In the genomic region with DNA sequence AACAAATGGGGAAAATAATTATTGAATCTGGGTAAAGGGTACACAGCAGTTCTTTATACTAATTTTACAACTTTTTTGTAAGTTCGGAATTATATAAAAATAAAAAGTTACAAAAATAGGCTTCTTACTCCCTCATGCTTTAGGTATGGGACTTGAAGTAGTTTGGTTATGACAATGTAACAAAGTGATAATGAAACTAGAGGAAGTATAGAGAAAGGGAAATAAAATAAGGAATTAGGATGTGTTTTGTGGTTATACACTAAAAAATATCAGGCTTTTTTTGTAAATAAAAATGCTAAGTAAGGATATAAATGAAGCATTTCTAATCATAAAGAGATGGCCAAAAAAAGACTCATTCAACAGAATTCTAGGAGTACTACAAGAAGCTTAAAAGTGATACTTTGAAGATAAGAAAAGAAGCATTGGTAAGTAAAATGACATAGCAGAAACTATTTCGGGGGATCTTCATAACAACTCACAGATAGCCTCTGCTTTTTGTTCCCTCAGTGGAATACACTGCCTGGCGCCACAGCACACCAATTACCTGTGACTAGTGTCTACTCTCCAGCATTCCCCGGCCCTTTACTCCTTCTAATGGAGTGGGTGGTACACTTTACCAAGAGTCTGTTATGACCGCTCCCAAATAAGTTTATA, we compare ENCODE assay signal across 18 cellular contexts.
DNase-seq lines count a peak whose midpoint lies in the region; ATAC-seq, FAIRE-seq and TF ChIP-seq lines count a peak whose summit lies in the region.
"Had no signal": no experiment of that assay in that cellular context is flagged by ENCODE, and none has a peak within 500 bp of the region (broad histone marks: within the 10 kb centered on the region; RNA-seq: fewer than 3 reads in every experiment).

No MANE protein-coding gene starts in this region.

- H3K4me1 Mint-ChIP-seq in naive thymus-derived CD4-positive, alpha-beta T cell = peaks cover 0 to 2% (median 0%) of the 10 kb centered on the region in 7 donors

- no peak overlapping the region for H2AFZ ChIP-seq in SK-N-SH (ENCODE audit: low read depth)
- H2AFZ ChIP-seq: GM23248 had no signal

- H3K9me3 Mint-ChIP-seq in naive thymus-derived CD4-positive, alpha-beta T cell = no peaks in the 10 kb centered on the region
- H3K9me3 Mint-ChIP-seq: CD4-positive, alpha-beta T cell had no signal

- H3K4me3 Mint-ChIP-seq in naive thymus-derived CD4-positive, alpha-beta T cell = no peak overlapping the region
- H3K4me3 Mint-ChIP-seq: CD4-positive, alpha-beta T cell had no signal

- no peaks in the 10 kb centered on the region for H3F3A ChIP-seq in SK-N-SH (replicated peaks; ENCODE audit: insufficient read depth)

- no peak for TF ChIP-seq POLR2A in heart left ventricle (IDR thresholded peaks at IDR 0.05)

- POLR2A ChIA-PET in SK-N-SH (lab: Yijun Ruan, JAX) = no interaction called here
- POLR2A ChIA-PET in naive thymus-derived CD4-positive, alpha-beta T cell (lab: Charles Lee) = no interaction called here

- H3K9me2 ChIP-seq in SK-N-SH = no peaks in the 10 kb centered on the region

- H3K36me3 ChIP-seq in SK-N-SH (replicated peaks in 1 of 2; ENCODE audit: control insufficient read depth in 1 of 2, insufficient read depth in 2 of 2, low read length in 1 of 2) (no peaks in the 10 kb centered on the region), heart left ventricle (no peaks in the 10 kb centered on the region)
- H3K36me3 ChIP-seq in naive thymus-derived CD4-positive, alpha-beta T cell (ENCODE audit: control insufficient read depth in 2 of 3, insufficient read depth in 3 of 3, low read length in 3 of 3) = no peaks in the 10 kb centered on the region

- WGBS in SK-N-SH (ENCODE audit: low lambda C conversion rate) = 83% methylated on average over 5 of the region's 5 CpGs
- 88 to 94% (median 92%) methylated on average over 5 of the region's 5 CpGs for WGBS in heart left ventricle, 4 donors

- H4K20me1 ChIP-seq in SK-N-SH (ENCODE audit: insufficient read depth) = no peaks in the 10 kb centered on the region

- peaks cover 0 to 25% (median 4%) of the 10 kb centered on the region in 5 donors for H3K27me3 Mint-ChIP-seq in naive thymus-derived CD4-positive, alpha-beta T cell
- H3K27me3 Mint-ChIP-seq: CD4-positive, alpha-beta T cell had no signal

- H3K27ac ChIP-seq in SK-N-SH (ENCODE audit: low read depth in 2 of 2, low read length in 1 of 2) (no peak overlapping the region), heart left ventricle (no peak overlapping the region)
- no peak overlapping the region for H3K27ac ChIP-seq in naive thymus-derived CD4-positive, alpha-beta T cell (ENCODE audit: low read depth, low read length)
- H3K27ac ChIP-seq: A549, GM23248 had no signal

- no peak for TF ChIP-seq EP300 in SK-N-SH (IDR thresholded peaks at IDR 0.05; ENCODE audit: borderline replicate concordance in 1 of 2, low read depth in 1 of 2, low read length in 1 of 2)

- H3K27me3 ChIP-seq in SK-N-SH (ENCODE audit: insufficient read depth) (no peaks in the 10 kb centered on the region), heart left ventricle (no peaks in the 10 kb centered on the region)
- H3K27me3 ChIP-seq in naive thymus-derived CD4-positive, alpha-beta T cell (ENCODE audit: control insufficient read depth in 2 of 2, insufficient read depth in 2 of 2, low read length in 2 of 2) = no peaks in the 10 kb centered on the region

- H3K36me3 Mint-ChIP-seq in naive thymus-derived CD4-positive, alpha-beta T cell = no peaks in the 10 kb centered on the region

- H3K27ac Mint-ChIP-seq in naive thymus-derived CD4-positive, alpha-beta T cell = no peak overlapping the region
- H3K27ac Mint-ChIP-seq: CD4-positive, alpha-beta T cell had no signal

- H3K4me2 ChIP-seq in SK-N-SH = no peak overlapping the region
- H3K4me2 ChIP-seq: A549 had no signal

- no peak overlapping the region for H3K9ac ChIP-seq in SK-N-SH
- H3K9ac ChIP-seq: GM23248 had no signal

- TF ChIP-seq CTCF in SK-N-SH (IDR thresholded peaks at IDR 0.05) = no peak
- TF ChIP-seq CTCF in heart left ventricle (IDR thresholded peaks at IDR 0.05) = no peak

- CTCF ChIA-PET in SK-N-SH (lab: Yijun Ruan, JAX) = interaction anchor here (0.6 to 1.3 kb wide), 2 partner anchors 9 kb away, joined by 3 to 4 read pairs; no protein-coding TSS in a partner anchor
- CTCF ChIA-PET in naive thymus-derived CD4-positive, alpha-beta T cell (lab: Charles Lee) = no interaction called here

- H3K4me3 ChIP-seq in SK-N-SH (ENCODE audit: low read depth in 2 of 2, low read length in 1 of 2) (no peak overlapping the region), heart left ventricle (no peak overlapping the region)
- no peak overlapping the region for H3K4me3 ChIP-seq in naive thymus-derived CD4-positive, alpha-beta T cell (ENCODE audit: low read length)
- H3K4me3 ChIP-seq: A549, GM23248 had no signal

- ATAC-seq in SK-N-SH treated with all-trans-retinoic acid at 6 μM for 48 hours = no peak
- no peak for ATAC-seq in naive thymus-derived CD4-positive, alpha-beta T cell
- no peak for ATAC-seq in heart left ventricle
- ATAC-seq: A549, HCT116 had no signal

- intact Hi-C loops in naive thymus-derived CD4-positive, alpha-beta T cell (cut with micrococcal nuclease) = no loop called here
- intact Hi-C loops in heart left ventricle (cut with DNase I) = loop anchor here in 2 of 10 donors (10.0 kb wide), 2 partner anchors 167 to 187 kb away; no protein-coding TSS in a partner anchor

- TF ChIP-seq RAD21 in SK-N-SH (IDR thresholded peaks at IDR 0.05; ENCODE audit: low read length) = no peak

- no peaks in the 10 kb centered on the region for H3K79me2 ChIP-seq in SK-N-SH (ENCODE audit: insufficient read depth)

- FAIRE-seq in frontal cortex (lab: Jason Lieb, UNC) = peak; percentile 40
- FAIRE-seq: A549 had no signal

- DNase-seq in SK-N-SH = no peak
- peak; percentile 64 for DNase-seq in OCI-M1 (lab: John Stamatoyannopoulos, UW)
- no peak for DNase-seq in frontal cortex (ENCODE audit: low spot score in 2 of 2)
- DNase-seq in NCI-H2171 treated with DMSO at 0.1 percent for 48 hours (lab: John Stamatoyannopoulos, UW) = no peak
- no peak for DNase-seq in naive thymus-derived CD4-positive, alpha-beta T cell
- no peak for DNase-seq in heart left ventricle
- DNase-seq in NCI-H2029 treated with DMSO at 0.1 percent for 48 hours (lab: John Stamatoyannopoulos, UW) = no peak
- DNase-seq: Calu3; CD4-positive, alpha-beta T cell; GM23248; IMR-90; NCI-H1048; NCI-H2171; NCI-H524; SHP77 had no signal

- H3K9me3 ChIP-seq in SK-N-SH (no peaks in the 10 kb centered on the region), heart left ventricle (peaks cover 0 to 8% (median 0%) of the 10 kb centered on the region in 12 donors)
- no peaks in the 10 kb centered on the region for H3K9me3 ChIP-seq in naive thymus-derived CD4-positive, alpha-beta T cell (ENCODE audit: control insufficient read depth in 2 of 3, low read length in 3 of 3)
- H3K9me3 ChIP-seq: A549 had no signal

- peaks cover 26 to 30% of the 10 kb centered on the region in 2 experiments; a peak in 3 of 4 replicates for H3K4me1 ChIP-seq in SK-N-SH (ENCODE audit: control insufficient read depth in 1 of 2, insufficient read depth in 2 of 2, low read depth in 1 of 2, low read length in 1 of 2)
- no peaks in the 10 kb centered on the region for H3K4me1 ChIP-seq in naive thymus-derived CD4-positive, alpha-beta T cell (ENCODE audit: control insufficient read depth in 2 of 2, insufficient read depth in 2 of 2, low read length in 2 of 2)
- peaks cover 0 to 45% (median 30%) of the 10 kb centered on the region in 12 donors for H3K4me1 ChIP-seq in heart left ventricle

TF ChIP-seq in SK-N-SH treated with all-trans-retinoic acid at 6 μM for 48 hours, 23 proteins besides CTCF, POLR2A, EP300 and RAD21:
- TF ChIP-seq ISL1 (CRISPR knock-in tag; IDR thresholded peaks at IDR 0.05) (peak; percentile 87), ZFP3 (CRISPR knock-in tag; IDR thresholded peaks at IDR 0.05) (no peak)

TF ChIP-seq in SK-N-SH, 30 proteins besides CTCF, POLR2A, EP300 and RAD21 (continues in another document):
- TF ChIP-seq SMC3 (IDR thresholded peaks at IDR 0.05; ENCODE audit: low read depth, low read length) (no peak), RXRA (IDR thresholded peaks at IDR 0.05; ENCODE audit: borderline replicate concordance, low read depth) (no peak), NFIC (IDR thresholded peaks at IDR 0.05; ENCODE audit: borderline replicate concordance) (no peak), MXI1 (IDR thresholded peaks at IDR 0.05; ENCODE audit: low read depth, low read length) (no peak), YY1 (IDR thresholded peaks at IDR 0.05; ENCODE audit: low read depth) (no peak), ELF1 (IDR thresholded peaks at IDR 0.05) (no peak), MEF2A (IDR thresholded peaks at IDR 0.05; ENCODE audit: borderline replicate concordance, low read depth) (no peak), POLR2AphosphoS5 (IDR thresholded peaks at IDR 0.05; ENCODE audit: low read depth, low read length) (no peak)
- TF ChIP-seq, protein P1, sequence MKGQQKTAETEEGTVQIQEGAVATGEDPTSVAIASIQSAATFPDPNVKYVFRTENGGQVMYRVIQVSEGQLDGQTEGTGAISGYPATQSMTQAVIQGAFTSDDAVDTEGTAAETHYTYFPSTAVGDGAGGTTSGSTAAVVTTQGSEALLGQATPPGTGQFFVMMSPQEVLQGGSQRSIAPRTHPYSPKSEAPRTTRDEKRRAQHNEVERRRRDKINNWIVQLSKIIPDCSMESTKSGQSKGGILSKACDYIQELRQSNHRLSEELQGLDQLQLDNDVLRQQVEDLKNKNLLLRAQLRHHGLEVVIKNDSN (IDR thresholded peaks at IDR 0.05; ENCODE audit: borderline replicate concordance, low read depth) = no peak
- TF ChIP-seq, protein P2, sequence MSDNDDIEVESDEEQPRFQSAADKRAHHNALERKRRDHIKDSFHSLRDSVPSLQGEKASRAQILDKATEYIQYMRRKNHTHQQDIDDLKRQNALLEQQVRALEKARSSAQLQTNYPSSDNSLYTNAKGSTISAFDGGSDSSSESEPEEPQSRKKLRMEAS (IDR thresholded peaks at IDR 0.05; ENCODE audit: low read depth) = no peak
